Comparison of ENCODE assay signal across 9 cellular contexts in the genomic region with DNA sequence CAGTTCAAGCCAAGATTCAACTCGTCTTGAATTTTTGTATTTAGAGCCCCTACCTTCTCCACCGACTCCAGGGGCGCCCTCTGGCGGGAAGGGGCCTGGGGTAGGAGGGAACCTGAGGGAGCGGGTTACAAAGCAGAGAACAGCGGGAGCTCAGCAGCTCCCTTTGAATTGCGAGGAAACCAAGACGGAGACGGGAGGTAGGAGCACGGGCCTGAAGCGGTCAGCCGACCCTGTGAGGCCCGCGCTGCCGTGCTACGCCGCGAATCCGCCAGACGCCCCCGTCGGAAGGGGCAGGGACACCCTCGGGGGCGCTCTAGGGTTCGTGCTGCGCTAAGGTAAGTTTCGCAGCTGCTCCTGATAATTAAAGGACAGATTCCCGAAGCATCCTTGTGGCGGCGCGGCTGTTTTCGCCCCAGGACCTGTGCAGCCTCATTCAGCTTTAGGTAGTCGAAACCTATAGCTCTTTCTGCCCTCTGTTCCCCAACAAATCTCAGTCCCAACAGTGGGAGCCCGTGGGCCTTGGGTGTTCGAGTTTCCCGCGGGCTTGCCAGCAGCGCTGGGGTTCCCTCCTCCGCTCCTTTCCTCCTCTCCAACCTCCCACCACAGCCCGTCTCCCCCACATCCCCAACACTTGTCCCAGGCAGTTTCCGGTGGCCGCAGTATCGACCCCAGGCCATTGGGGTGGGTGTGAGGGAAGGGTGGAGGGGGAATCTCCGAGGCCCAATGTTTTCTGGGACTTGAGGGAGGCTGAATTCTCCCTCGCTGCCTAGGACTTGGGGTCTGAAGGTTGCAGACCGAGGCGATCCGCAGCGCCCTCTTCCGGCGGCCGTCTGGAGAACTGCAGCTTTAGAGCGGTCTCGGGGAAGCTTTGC. TPM values are rescaled to one million over a fixed set of nuclear protein-coding genes. Genes with fewer than 3 reads are reported as not detected.
DNase-seq lines count a peak whose midpoint lies in the region; ATAC-seq and TF ChIP-seq lines count a peak whose summit lies in the region.
"Had no signal": no experiment of that assay in that cellular context is flagged by ENCODE, and none has a peak within 500 bp of the region (broad histone marks: within the 10 kb centered on the region; RNA-seq: fewer than 3 reads in every experiment).

No MANE protein-coding gene starts in this region.

- no peak overlapping the region for H2BK5ac ChIP-seq in mesenchymal stem cell (ENCODE audit: low read depth, low read length, poor library complexity, severe bottlenecking)

- H3K9me3 ChIP-seq in GM23248 (ENCODE audit: low read depth) (no peaks in the 10 kb centered on the region), mesenchymal stem cell (ENCODE audit: control insufficient read depth, low read length) (peaks cover 8% of the 10 kb centered on the region)

- DNase-seq in ACHN (peak; percentile 14), GM23248 (peak; percentile 46), left colon (peak in 1 of 2 donors; percentile 57), NCI-H2029 (lab: John Stamatoyannopoulos, UW) (no peak), mesenchymal stem cell (no peak)

- no peak overlapping the region for H2AK5ac ChIP-seq in mesenchymal stem cell (ENCODE audit: low read length, severe bottlenecking)

- H3K4ac ChIP-seq in mesenchymal stem cell (ENCODE audit: low read depth in 1 of 2, low read length in 2 of 2): no peak overlapping the region

- WGBS in GM23248 (ENCODE audit: low coverage in 1 of 2, low lambda C conversion rate in 2 of 2, missing lambda C conversion rate in 2 of 2), 2 experiments: 4% methylated on average over 52 to 54 of the region's 54 CpGs
- 3% methylated on average over 48 of the region's 54 CpGs for WGBS in mesenchymal stem cell

- H2AFZ ChIP-seq in GM23248 (no peak overlapping the region), mesenchymal stem cell (ENCODE audit: low read depth, low read length) (no peak overlapping the region)

- ATAC-seq in left colon (peak; percentile 67), GM19324 (IDR thresholded peaks at IDR 0.05; ENCODE audit: low FRiP score, unreplicated experiment) (no peak), HG02678 (IDR thresholded peaks at IDR 0.05; ENCODE audit: unreplicated experiment) (no peak)
- ATAC-seq: right cardiac atrium had no signal

- H3K9ac ChIP-seq in GM23248 (no peak overlapping the region), mesenchymal stem cell (ENCODE audit: low read length) (no peak overlapping the region)

- intact Hi-C loops in left colon (cut with DNase I, micrococcal nuclease): no loop called here

- H4K20me1 ChIP-seq in GM23248 (ENCODE audit: insufficient read depth): no peaks in the 10 kb centered on the region

- H3K36me3 ChIP-seq in GM23248 (ENCODE audit: low read depth): no peaks in the 10 kb centered on the region
- no peaks in the 10 kb centered on the region for H3K36me3 ChIP-seq in mesenchymal stem cell (ENCODE audit: control insufficient read depth in 1 of 2, insufficient read depth in 2 of 2, low read depth in 1 of 2, low read length in 2 of 2)

- H4K8ac ChIP-seq in mesenchymal stem cell (ENCODE audit: low read length): no peak overlapping the region

- H3K27me3 ChIP-seq in GM23248 (replicated peaks; ENCODE audit: insufficient read depth) (peaks cover 87% of the 10 kb centered on the region), mesenchymal stem cell (ENCODE audit: control insufficient read depth in 1 of 2, insufficient read depth in 1 of 2, low read length in 2 of 2) (peaks cover 89 to 94% of the 10 kb centered on the region in 2 experiments)

- H2BK120ac ChIP-seq in mesenchymal stem cell (ENCODE audit: low read depth, low read length): no peak overlapping the region

- H2BK12ac ChIP-seq in mesenchymal stem cell (ENCODE audit: low read length in 2 of 2): no peak overlapping the region

- H3K79me1 ChIP-seq in mesenchymal stem cell (replicated peaks; ENCODE audit: low read length, poor library complexity, severe bottlenecking): no peaks in the 10 kb centered on the region

- no peak overlapping the region for H4K91ac ChIP-seq in mesenchymal stem cell (ENCODE audit: low read length)

- no peak overlapping the region for H3K4me3 ChIP-seq in GM23248
- H3K4me3 ChIP-seq in WI38 (ENCODE audit: low read depth, low read length): no peak overlapping the region
- no peak overlapping the region for H3K4me3 ChIP-seq in mesenchymal stem cell (ENCODE audit: insufficient read depth in 1 of 2, low read depth in 1 of 2, low read length in 2 of 2)

- TF ChIP-seq CTCF in WI38 (IDR thresholded peaks at IDR 0.05; ENCODE audit: low read depth, low read length): peak; percentile 11; the same call in 1 of the 2 replicates

- no peak overlapping the region for H3K14ac ChIP-seq in mesenchymal stem cell (ENCODE audit: low read length in 2 of 2)

- no peak overlapping the region for H3K27ac ChIP-seq in GM23248
- H3K27ac ChIP-seq in mesenchymal stem cell (ENCODE audit: low read length, poor library complexity, severe bottlenecking): no peak overlapping the region

- H3K79me2 ChIP-seq in GM23248 (ENCODE audit: insufficient read depth): no peaks in the 10 kb centered on the region

- in situ Hi-C loops in ACHN (cut with HindIII; ENCODE audit: low pct_ligation_motif_present, low pct_unique_long_range_greater_than_20kb, low sequenced_read_pairs) (no loop called here), GM23248 (cut with MboI) (no loop called here)

- H2BK15ac ChIP-seq in mesenchymal stem cell (ENCODE audit: low read depth, poor library complexity, severe bottlenecking): no peak overlapping the region

- H3K4me1 ChIP-seq in GM23248 (ENCODE audit: insufficient read depth): no peaks in the 10 kb centered on the region
- peaks cover 14% of the 10 kb centered on the region for H3K4me1 ChIP-seq in mesenchymal stem cell (ENCODE audit: control insufficient read depth, insufficient read depth, low read depth, low read length)

- H3K23ac ChIP-seq in mesenchymal stem cell (ENCODE audit: low read length in 2 of 2): no peak overlapping the region

- no peaks in the 10 kb centered on the region for H3F3A ChIP-seq in GM23248 (ENCODE audit: insufficient read depth)

- no peak overlapping the region for H3K4me2 ChIP-seq in GM23248 (ENCODE audit: unreplicated experiment)
- no peak overlapping the region for H3K4me2 ChIP-seq in mesenchymal stem cell (ENCODE audit: low read length, poor library complexity, severe bottlenecking)

- H3K18ac ChIP-seq in mesenchymal stem cell (ENCODE audit: low read depth in 1 of 2, low read length in 2 of 2): no peak overlapping the region

- H3K9me2 ChIP-seq in GM23248 (ENCODE audit: insufficient read depth): no peaks in the 10 kb centered on the region

RNA-seq across cellular contexts. Expression of gene NKX2-1, which starts 5.1 kb away (rescaled TPM):
- total RNA-seq in GM23248 (2014; rRNA removed; shearing (Covaris generic)): not detected in 2 replicates
- polyA plus RNA-seq in GM23248 (2016; fragmentation: Nextera tagmentation; extraction: Ambion mirVana): not detected in 2 replicates
- total RNA-seq in left colon: not detected
- not detected for polyA plus RNA-seq in mesenchymal stem cell (2013, experiment 1 of 2)
- not detected for polyA plus RNA-seq in mesenchymal stem cell (2013, experiment 2 of 2)
- polyA plus RNA-seq: right cardiac atrium had no signal

RNA-seq across cellular contexts. Expression of gene NKX2-8, which starts 57.3 kb away (rescaled TPM):
- total RNA-seq in GM23248 (2014; rRNA removed; shearing (Covaris generic)): not detected in 2 replicates
- polyA plus RNA-seq in GM23248 (2016; fragmentation: Nextera tagmentation; extraction: Ambion mirVana): not detected in 2 replicates
- not detected for total RNA-seq in left colon
- not detected for polyA plus RNA-seq in mesenchymal stem cell (2013, experiment 1 of 2)
- polyA plus RNA-seq in mesenchymal stem cell (2013, experiment 2 of 2): not detected
- total RNA-seq: right cardiac atrium had no signal
- polyA plus RNA-seq: right cardiac atrium had no signal

Comparison
In these comparisons a context has a peak if more than half of its experiments do, and no peak if none do; other contexts are left out.
1. DNase-seq: peak in ACHN (single experiment) and GM23248 (single experiment); none in NCI-H2029 (single experiment) and mesenchymal stem cell (single experiment).